ENCODE assay signal across 20 cellular contexts in genomic region chr13:98041081-98041820, GRCh38.
"Had no signal": no experiment of that assay in that cellular context is flagged by ENCODE, and none has a peak within 500 bp of the region (broad histone marks: within the 10 kb centered on the region; RNA-seq: fewer than 3 reads in every experiment).

No MANE protein-coding gene starts in this region.

- ATAC-seq: activated CD4-positive, CD25-positive, alpha-beta regulatory T cell treated with anti-CD3 and anti-CD28 coated beads, Interleukin-2, amount 50 U/mL, for 24 hours; activated CD8-positive, alpha-beta memory T cell treated with anti-CD3 and anti-CD28 coated beads, Interleukin-2, amount 10 ng/mL, durations not matched to agents 7 days and 5 days; activated CD8-positive, alpha-beta T cell treated with anti-CD3 and anti-CD28 coated beads for 36 hours; right cardiac atrium; stimulated activated naive CD8-positive, alpha-beta T cell treated with anti-CD3 and anti-CD28 coated beads, Interleukin-15, amount 100 ng/mL, for 72 hours had no signal

- H3K9me3 ChIP-seq: tibial nerve had no signal

- H3K27me3 ChIP-seq: tibial nerve had no signal

- H3K4me1 ChIP-seq: parathyroid adenoma, tibial nerve had no signal

- DNase-seq: activated CD4-positive, alpha-beta T cell treated with anti-CD3 and anti-CD28 coated beads, Interleukin-2, amount 10 ng/mL, durations not matched to agents 7 days and 5 days; activated CD8-positive, alpha-beta memory T cell treated with anti-CD3 and anti-CD28 coated beads, Interleukin-2, amount 10 ng/mL, durations not matched to agents 7 days and 5 days; activated CD8-positive, alpha-beta T cell treated with anti-CD3 and anti-CD28 coated beads for 36 hours; activated effector memory CD4-positive, alpha-beta T cell treated with anti-CD3 and anti-CD28 coated beads, Interleukin-2, amount 50 U/mL, for 16 hours; activated naive CD4-positive, alpha-beta T cell treated with anti-CD3 and anti-CD28 coated beads, Interleukin-2, amount 10 ng/mL, durations not matched to agents 7 days and 5 days; activated T-cell treated with anti-CD3 and anti-CD28 coated beads for 4 hours; amygdala; erythroblast; glutamatergic neuron; hippocampal formation; mesenchymal stem cell; nephron progenitor cell; right cardiac atrium; stimulated activated CD4-positive, alpha-beta T cell treated with anti-CD3 and anti-CD28 coated beads, Interleukin-1b, Interleukin-23, amount 100 ng/mL, for 48 hours; stimulated activated naive CD8-positive, alpha-beta T cell treated with anti-CD3 and anti-CD28 coated beads, Interleukin-15, amount 100 ng/mL, for 72 hours had no signal

- H3K4me3 ChIP-seq: skin epidermis, tibial nerve had no signal

- H3K27ac ChIP-seq: parathyroid adenoma, skin epidermis, tibial nerve, VCaP had no signal

- H3K36me3 ChIP-seq: tibial nerve had no signal
